Comparison of ENCODE assay signal across 1 cellular context in genomic region chr11:77127969-77128691, GRCh38.
TF ChIP-seq lines count a peak whose summit lies in the region.

MYO7A (plus strand) TSS chr11:77128246; CDS start chr11:77130635, 2,389 bp downstream.

TF ChIP-seq in HepG2, 621 proteins besides CTCF, POLR2A, EP300 and RAD21 (continued from another document):
- TF ChIP-seq ZNF576 (CRISPR knock-in tag; IDR thresholded peaks at IDR 0.05) (no peak), ZNF773 (CRISPR knock-in tag; IDR thresholded peaks at IDR 0.05; ENCODE audit: borderline replicate concordance) (no peak), RBM22 (optimal IDR thresholded peaks at IDR 0.05; ENCODE audit: low read length) (no peak), ZZZ3 (CRISPR knock-in tag; IDR thresholded peaks at IDR 0.05; ENCODE audit: borderline replicate concordance) (no peak), MNT (IDR thresholded peaks at IDR 0.05) (no peak), NFKBIZ (CRISPR knock-in tag; IDR thresholded peaks at IDR 0.05) (0 out of 2 replicates have a peak, but pooled peaks have one; percentile 57), ZNF704 (CRISPR knock-in tag; IDR thresholded peaks at IDR 0.05; ENCODE audit: borderline replicate concordance) (no peak), ZNF556 (CRISPR knock-in tag; IDR thresholded peaks at IDR 0.05; ENCODE audit: borderline replicate concordance) (no peak), ZBTB33 (CRISPR knock-in tag; IDR thresholded peaks at IDR 0.05) (no peak), GATAD1 (CRISPR knock-in tag; IDR thresholded peaks at IDR 0.05) (no peak), U2AF1 (optimal IDR thresholded peaks at IDR 0.05; ENCODE audit: low read depth, low read length) (no peak), NR1H2 (CRISPR knock-in tag; IDR thresholded peaks at IDR 0.05; ENCODE audit: borderline replicate concordance, low read depth) (no peak), RELA (CRISPR knock-in tag; IDR thresholded peaks at IDR 0.05) (no peak), ZGPAT (CRISPR knock-in tag; IDR thresholded peaks at IDR 0.05) (peak; percentile 45; the same call in 1 of the 2 replicates)
